8 cellular contexts compared by ENCODE assay signal in genomic region chr1:24928631-24929090, GRCh38.
DNase-seq lines count a peak whose midpoint lies in the region; ATAC-seq and TF ChIP-seq lines count a peak whose summit lies in the region.

No MANE protein-coding gene starts in this region.

- ATAC-seq in GM18505 (IDR thresholded peaks at IDR 0.05; ENCODE audit: unreplicated experiment), result no peak
- ATAC-seq in HG02885 (IDR thresholded peaks at IDR 0.05; ENCODE audit: poor library complexity, unreplicated experiment), result no peak

- H3K27ac ChIP-seq in coronary artery, result no peak overlapping the region

- DNase-seq in T follicular helper cell (ENCODE audit: low read depth) (peak; percentile 55), coronary artery (ENCODE audit: low spot score) (no peak), retina (peak; percentile 81), NCI-H2029 (lab: John Stamatoyannopoulos, UW) (no peak), iPS-NIHi7 (ENCODE audit: extremely low spot score) (no peak)
- no peak for DNase-seq in activated CD4-positive, CD25-positive, alpha-beta regulatory T cell treated with anti-CD3 and anti-CD28 coated beads, Interleukin-2, amount 50 U/mL, for 72 hours

- H3K4me3 ChIP-seq in coronary artery, result peak overlapping the region; percentile 66

- TF ChIP-seq POLR2A in GM18505 (IDR thresholded peaks at IDR 0.05; ENCODE audit: borderline replicate concordance, extremely low read depth, insufficient read depth, insufficient read length), result peak; percentile 65

- TF ChIP-seq CTCF in coronary artery (IDR thresholded peaks at IDR 0.05), result no peak

Comparison
In these comparisons a context has a peak if more than half of its experiments do, and no peak if none do; other contexts are left out.
1. DNase-seq: peak in T follicular helper cell (single experiment) and retina (single experiment); none in coronary artery (single experiment), NCI-H2029 (single experiment), iPS-NIHi7 (single experiment) and activated CD4-positive, CD25-positive, alpha-beta regulatory T cell treated with anti-CD3 and anti-CD28 coated beads, Interleukin-2, amount 50 U/mL, for 72 hours (single experiment).